Comparison of ENCODE assay signal across 8 cellular contexts in genomic region chr18:77108001-77108692, GRCh38. TPM values are rescaled to one million over a fixed set of nuclear protein-coding genes. Genes with fewer than 3 reads are reported as not detected.
DNase-seq lines count a peak whose midpoint lies in the region; ATAC-seq and TF ChIP-seq lines count a peak whose summit lies in the region.

No MANE protein-coding gene starts in this region.

- no peak for TF ChIP-seq POLR2A in esophagus muscularis mucosa (IDR thresholded peaks at IDR 0.05; ENCODE audit: low read depth)

- peak; percentile 93 for DNase-seq in AG08395 (ENCODE audit: low spot score)
- DNase-seq in esophagus muscularis mucosa (ENCODE audit: extremely low spot score), result no peak
- no peak for DNase-seq in omental fat pad (ENCODE audit: low spot score)
- no peak for DNase-seq in NCI-H2029 (lab: John Stamatoyannopoulos, UW)
- DNase-seq in NCI-H748 treated with DMSO at 0.1 percent for 48 hours (lab: John Stamatoyannopoulos, UW), result no peak

- peak overlapping the region; percentile 62 to 74 (median 67) for H3K27ac ChIP-seq in esophagus muscularis mucosa (replicated peaks in 1 of 4)

- no peak for TF ChIP-seq EP300 in esophagus muscularis mucosa (IDR thresholded peaks at IDR 0.05)

- H3K36me3 ChIP-seq in esophagus muscularis mucosa, result peaks cover 0 to 4% (median 0%) of the 10 kb centered on the region in 4 donors

- H3K4me1 ChIP-seq in esophagus muscularis mucosa, result peaks cover 35 to 53% (median 43%) of the 10 kb centered on the region in 4 donors

- no peaks in the 10 kb centered on the region for H3K9me3 ChIP-seq in esophagus muscularis mucosa

- intact Hi-C loops in esophagus muscularis mucosa (cut with DNase I), result no loop called here

- peak overlapping the region; percentile 12 to 24 (median 21) for H3K4me3 ChIP-seq in esophagus muscularis mucosa

- 12% methylated on average over 13 of the region's 13 CpGs for WGBS in esophagus muscularis mucosa

- ATAC-seq in GM18511 (IDR thresholded peaks at IDR 0.05; ENCODE audit: unreplicated experiment), result peak; percentile 73
- ATAC-seq in HG03039 (IDR thresholded peaks at IDR 0.05; ENCODE audit: unreplicated experiment), result peak; percentile 50
- peak; percentile 78 for ATAC-seq in SK-N-SH treated with all-trans-retinoic acid at 6 μM for 48 hours
- peak; percentile 74 for ATAC-seq in omental fat pad (ENCODE audit: low FRiP score)

- no peaks in the 10 kb centered on the region for H3K27me3 ChIP-seq in esophagus muscularis mucosa

- TF ChIP-seq CTCF in esophagus muscularis mucosa (IDR thresholded peaks at IDR 0.05) (no peak), omental fat pad (IDR thresholded peaks at IDR 0.05) (no peak)

TF ChIP-seq in SK-N-SH treated with all-trans-retinoic acid at 6 μM for 48 hours, 23 proteins besides CTCF, POLR2A, EP300 and RAD21:
- TF ChIP-seq CREB5 (CRISPR knock-in tag; IDR thresholded peaks at IDR 0.05; ENCODE audit: low read depth) (no peak), TOX (CRISPR knock-in tag; IDR thresholded peaks at IDR 0.05; ENCODE audit: borderline replicate concordance) (no peak), GLIS3 (CRISPR knock-in tag; IDR thresholded peaks at IDR 0.05) (no peak), CSDC2 (CRISPR knock-in tag; IDR thresholded peaks at IDR 0.05) (no peak), PPARA (CRISPR knock-in tag; IDR thresholded peaks at IDR 0.05; ENCODE audit: borderline replicate concordance) (no peak), ARNTL (CRISPR knock-in tag; IDR thresholded peaks at IDR 0.05; ENCODE audit: borderline replicate concordance, low read depth) (no peak), CSRNP3 (CRISPR knock-in tag; IDR thresholded peaks at IDR 0.05) (no peak), SNAI2 (CRISPR knock-in tag; IDR thresholded peaks at IDR 0.05) (no peak), PATZ1 (CRISPR knock-in tag; IDR thresholded peaks at IDR 0.05; ENCODE audit: borderline replicate concordance) (no peak), ISL1 (CRISPR knock-in tag; IDR thresholded peaks at IDR 0.05) (no peak), ZNF565 (CRISPR knock-in tag; conservative IDR thresholded peaks at IDR 0.05; ENCODE audit: low read depth) (no peak), RARB (CRISPR knock-in tag; IDR thresholded peaks at IDR 0.05) (no peak), ZNF8 (CRISPR knock-in tag; IDR thresholded peaks at IDR 0.05) (no peak), ZC3H10 (CRISPR knock-in tag; IDR thresholded peaks at IDR 0.05) (no peak), BACH2 (CRISPR knock-in tag; IDR thresholded peaks at IDR 0.05; ENCODE audit: borderline replicate concordance) (no peak), ZFP3 (CRISPR knock-in tag; IDR thresholded peaks at IDR 0.05) (no peak)

RNA-seq across cellular contexts. Expression of gene MBP, which starts 24.4 kb away (rescaled TPM):
- 10 to 100 TPM; 21.9 to 31.3 (median 27.3) TPM for total RNA-seq in esophagus muscularis mucosa
- total RNA-seq in omental fat pad, result 10 to 100 TPM; 27.4 to 50.9 (median 36.0) TPM
